1 cellular context compared by ENCODE assay signal in the genomic region with DNA sequence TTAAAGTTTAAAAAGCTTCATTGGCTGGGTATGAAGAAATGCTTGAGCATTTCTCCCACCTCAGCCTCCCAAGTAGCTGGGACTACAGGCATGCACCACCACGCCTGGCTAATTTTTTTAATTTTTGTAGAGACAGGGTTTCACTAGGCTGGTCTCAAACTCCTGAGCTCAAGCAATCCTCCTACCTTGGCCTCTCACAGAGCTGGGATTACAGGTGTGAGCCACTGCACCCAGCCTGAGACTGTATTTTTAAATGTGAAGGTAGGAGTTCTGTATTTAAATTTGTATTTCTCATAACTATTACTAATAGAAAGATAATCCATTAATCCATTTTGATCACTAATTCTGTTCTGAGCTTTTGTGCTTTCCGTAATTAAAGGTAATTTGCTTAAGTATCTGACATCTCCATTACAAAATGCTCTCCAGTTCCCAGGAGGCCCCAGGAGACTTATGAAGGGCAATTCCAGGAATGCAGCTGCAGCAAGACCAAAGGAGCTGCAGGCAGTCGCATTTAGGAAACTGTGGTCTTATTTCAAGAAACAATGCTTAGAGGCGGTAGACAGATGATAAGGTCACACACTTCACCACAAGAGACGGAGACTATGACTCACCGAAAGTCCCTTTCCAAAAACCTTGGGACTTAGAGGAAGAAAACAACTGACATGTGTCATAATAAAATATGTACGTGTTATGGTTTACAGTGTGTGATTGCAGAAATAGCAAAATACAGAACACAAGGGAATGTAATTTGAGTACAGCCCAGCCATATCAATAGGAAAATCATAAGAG.
TF ChIP-seq lines count a peak whose summit lies in the region.

No MANE protein-coding gene starts in this region.

TF ChIP-seq in K562, 482 proteins besides CTCF, POLR2A, EP300 and RAD21 (continued from another document and continues in another):
- TF ChIP-seq, protein P1, sequence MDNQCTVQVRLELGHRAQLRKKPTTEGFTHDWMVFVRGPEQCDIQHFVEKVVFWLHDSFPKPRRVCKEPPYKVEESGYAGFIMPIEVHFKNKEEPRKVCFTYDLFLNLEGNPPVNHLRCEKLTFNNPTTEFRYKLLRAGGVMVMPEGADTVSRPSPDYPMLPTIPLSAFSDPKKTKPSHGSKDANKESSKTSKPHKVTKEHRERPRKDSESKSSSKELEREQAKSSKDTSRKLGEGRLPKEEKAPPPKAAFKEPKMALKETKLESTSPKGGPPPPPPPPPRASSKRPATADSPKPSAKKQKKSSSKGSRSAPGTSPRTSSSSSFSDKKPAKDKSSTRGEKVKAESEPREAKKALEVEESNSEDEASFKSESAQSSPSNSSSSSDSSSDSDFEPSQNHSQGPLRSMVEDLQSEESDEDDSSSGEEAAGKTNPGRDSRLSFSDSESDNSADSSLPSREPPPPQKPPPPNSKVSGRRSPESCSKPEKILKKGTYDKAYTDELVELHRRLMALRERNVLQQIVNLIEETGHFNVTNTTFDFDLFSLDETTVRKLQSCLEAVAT (IDR thresholded peaks at IDR 0.05), result peak in 1 of 2 experiments; percentile 93; a peak in 2 of 4 replicates
- TF ChIP-seq JUN (IDR thresholded peaks at IDR 0.05; ENCODE audit: borderline replicate concordance, low read depth, low read length) (peak; percentile 99), JUN (CRISPR knock-in tag; IDR thresholded peaks at IDR 0.05; ENCODE audit: borderline replicate concordance) (no peak), ZFP1 (CRISPR knock-in tag; IDR thresholded peaks at IDR 0.05) (no peak), ETV1 (tag; conservative IDR thresholded peaks at IDR 0.05; ENCODE audit: low read depth) (no peak), OTX1 (CRISPR knock-in tag; IDR thresholded peaks at IDR 0.05) (no peak), ZNF699 (CRISPR knock-in tag; IDR thresholded peaks at IDR 0.05; ENCODE audit: insufficient replicate concordance) (no peak), TRIM28 (IDR thresholded peaks at IDR 0.05) (no peak), DNMT1 (IDR thresholded peaks at IDR 0.05) (no peak), SETDB1 (IDR thresholded peaks at IDR 0.05; ENCODE audit: low read length) (no peak), SNRNP70 (optimal IDR thresholded peaks at IDR 0.05; ENCODE audit: low read depth, low read length) (no peak), ZBTB1 (CRISPR knock-in tag; IDR thresholded peaks at IDR 0.05; ENCODE audit: borderline replicate concordance, low read depth) (no peak), TBL1XR1 (IDR thresholded peaks at IDR 0.05; ENCODE audit: low read length in 2 of 2) (peak in 1 of 2 experiments; percentile 92; a peak in 2 of 4 replicates), RBM15 (IDR thresholded peaks at IDR 0.05; ENCODE audit: insufficient read depth, low read length) (no peak), FOS (IDR thresholded peaks at IDR 0.05; ENCODE audit: extremely low read depth, insufficient read length) (peak; percentile 78), ZNF184 (CRISPR knock-in tag; IDR thresholded peaks at IDR 0.05) (no peak), EHMT2 (IDR thresholded peaks at IDR 0.05) (no peak), CXXC5 (CRISPR knock-in tag; IDR thresholded peaks at IDR 0.05) (peak; percentile 76), RBM22 (IDR thresholded peaks at IDR 0.05; ENCODE audit: low read depth, low read length, poor library complexity, severe bottlenecking) (no peak), ZNF696 (CRISPR knock-in tag; conservative IDR thresholded peaks at IDR 0.05) (no peak), STAT5B (CRISPR knock-in tag; IDR thresholded peaks at IDR 0.05) (no peak), ZNF133 (CRISPR knock-in tag; IDR thresholded peaks at IDR 0.05) (no peak), FOSL1 (tag; conservative IDR thresholded peaks at IDR 0.05) (peak; percentile 99), GTF2E2 (tag; IDR thresholded peaks at IDR 0.05) (no peak), NR1H2 (CRISPR knock-in tag; IDR thresholded peaks at IDR 0.05) (no peak), GABPB2 (CRISPR knock-in tag; conservative IDR thresholded peaks at IDR 0.05) (no peak), BHLHE40 (IDR thresholded peaks at IDR 0.05; ENCODE audit: low read length) (peak; percentile 51; the same call in 1 of the 2 replicates), ETV6 (IDR thresholded peaks at IDR 0.05; ENCODE audit: borderline replicate concordance in 1 of 2, low read depth in 2 of 2, low read length in 1 of 2) (peak in 1 of 2 experiments; percentile 76; a peak in 1 of 4 replicates), ETV6 (CRISPR knock-in tag; IDR thresholded peaks at IDR 0.05; ENCODE audit: borderline replicate concordance) (no peak), E2F3 (CRISPR knock-in tag; IDR thresholded peaks at IDR 0.05) (no peak), ZNF644 (tag; IDR thresholded peaks at IDR 0.05; ENCODE audit: low read depth) (no peak), KHSRP (IDR thresholded peaks at IDR 0.05) (no peak), ZBTB17 (CRISPR knock-in tag; IDR thresholded peaks at IDR 0.05) (no peak; the same call in 1 of the 2 replicates), XRCC3 (IDR thresholded peaks at IDR 0.05) (no peak), ATF1 (CRISPR knock-in tag; IDR thresholded peaks at IDR 0.05) (no peak), ATF1 (tag; IDR thresholded peaks at IDR 0.05) (peak; percentile 71), ZNF324 (CRISPR knock-in tag; IDR thresholded peaks at IDR 0.05) (no peak), FOXM1 (IDR thresholded peaks at IDR 0.05; ENCODE audit: low read depth) (0 out of 2 replicates have a peak, but pooled peaks have one; percentile 30), FOXM1 (CRISPR knock-in tag; IDR thresholded peaks at IDR 0.05; ENCODE audit: low read depth) (no peak)
- TF ChIP-seq, protein P2, sequence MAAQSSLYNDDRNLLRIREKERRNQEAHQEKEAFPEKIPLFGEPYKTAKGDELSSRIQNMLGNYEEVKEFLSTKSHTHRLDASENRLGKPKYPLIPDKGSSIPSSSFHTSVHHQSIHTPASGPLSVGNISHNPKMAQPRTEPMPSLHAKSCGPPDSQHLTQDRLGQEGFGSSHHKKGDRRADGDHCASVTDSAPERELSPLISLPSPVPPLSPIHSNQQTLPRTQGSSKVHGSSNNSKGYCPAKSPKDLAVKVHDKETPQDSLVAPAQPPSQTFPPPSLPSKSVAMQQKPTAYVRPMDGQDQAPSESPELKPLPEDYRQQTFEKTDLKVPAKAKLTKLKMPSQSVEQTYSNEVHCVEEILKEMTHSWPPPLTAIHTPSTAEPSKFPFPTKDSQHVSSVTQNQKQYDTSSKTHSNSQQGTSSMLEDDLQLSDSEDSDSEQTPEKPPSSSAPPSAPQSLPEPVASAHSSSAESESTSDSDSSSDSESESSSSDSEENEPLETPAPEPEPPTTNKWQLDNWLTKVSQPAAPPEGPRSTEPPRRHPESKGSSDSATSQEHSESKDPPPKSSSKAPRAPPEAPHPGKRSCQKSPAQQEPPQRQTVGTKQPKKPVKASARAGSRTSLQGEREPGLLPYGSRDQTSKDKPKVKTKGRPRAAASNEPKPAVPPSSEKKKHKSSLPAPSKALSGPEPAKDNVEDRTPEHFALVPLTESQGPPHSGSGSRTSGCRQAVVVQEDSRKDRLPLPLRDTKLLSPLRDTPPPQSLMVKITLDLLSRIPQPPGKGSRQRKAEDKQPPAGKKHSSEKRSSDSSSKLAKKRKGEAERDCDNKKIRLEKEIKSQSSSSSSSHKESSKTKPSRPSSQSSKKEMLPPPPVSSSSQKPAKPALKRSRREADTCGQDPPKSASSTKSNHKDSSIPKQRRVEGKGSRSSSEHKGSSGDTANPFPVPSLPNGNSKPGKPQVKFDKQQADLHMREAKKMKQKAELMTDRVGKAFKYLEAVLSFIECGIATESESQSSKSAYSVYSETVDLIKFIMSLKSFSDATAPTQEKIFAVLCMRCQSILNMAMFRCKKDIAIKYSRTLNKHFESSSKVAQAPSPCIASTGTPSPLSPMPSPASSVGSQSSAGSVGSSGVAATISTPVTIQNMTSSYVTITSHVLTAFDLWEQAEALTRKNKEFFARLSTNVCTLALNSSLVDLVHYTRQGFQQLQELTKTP (IDR thresholded peaks at IDR 0.05; ENCODE audit: low read depth in 1 of 2, partially characterized antibody in 2 of 2), result peak in 1 of 2 experiments; percentile 39
- TF ChIP-seq, protein P3, sequence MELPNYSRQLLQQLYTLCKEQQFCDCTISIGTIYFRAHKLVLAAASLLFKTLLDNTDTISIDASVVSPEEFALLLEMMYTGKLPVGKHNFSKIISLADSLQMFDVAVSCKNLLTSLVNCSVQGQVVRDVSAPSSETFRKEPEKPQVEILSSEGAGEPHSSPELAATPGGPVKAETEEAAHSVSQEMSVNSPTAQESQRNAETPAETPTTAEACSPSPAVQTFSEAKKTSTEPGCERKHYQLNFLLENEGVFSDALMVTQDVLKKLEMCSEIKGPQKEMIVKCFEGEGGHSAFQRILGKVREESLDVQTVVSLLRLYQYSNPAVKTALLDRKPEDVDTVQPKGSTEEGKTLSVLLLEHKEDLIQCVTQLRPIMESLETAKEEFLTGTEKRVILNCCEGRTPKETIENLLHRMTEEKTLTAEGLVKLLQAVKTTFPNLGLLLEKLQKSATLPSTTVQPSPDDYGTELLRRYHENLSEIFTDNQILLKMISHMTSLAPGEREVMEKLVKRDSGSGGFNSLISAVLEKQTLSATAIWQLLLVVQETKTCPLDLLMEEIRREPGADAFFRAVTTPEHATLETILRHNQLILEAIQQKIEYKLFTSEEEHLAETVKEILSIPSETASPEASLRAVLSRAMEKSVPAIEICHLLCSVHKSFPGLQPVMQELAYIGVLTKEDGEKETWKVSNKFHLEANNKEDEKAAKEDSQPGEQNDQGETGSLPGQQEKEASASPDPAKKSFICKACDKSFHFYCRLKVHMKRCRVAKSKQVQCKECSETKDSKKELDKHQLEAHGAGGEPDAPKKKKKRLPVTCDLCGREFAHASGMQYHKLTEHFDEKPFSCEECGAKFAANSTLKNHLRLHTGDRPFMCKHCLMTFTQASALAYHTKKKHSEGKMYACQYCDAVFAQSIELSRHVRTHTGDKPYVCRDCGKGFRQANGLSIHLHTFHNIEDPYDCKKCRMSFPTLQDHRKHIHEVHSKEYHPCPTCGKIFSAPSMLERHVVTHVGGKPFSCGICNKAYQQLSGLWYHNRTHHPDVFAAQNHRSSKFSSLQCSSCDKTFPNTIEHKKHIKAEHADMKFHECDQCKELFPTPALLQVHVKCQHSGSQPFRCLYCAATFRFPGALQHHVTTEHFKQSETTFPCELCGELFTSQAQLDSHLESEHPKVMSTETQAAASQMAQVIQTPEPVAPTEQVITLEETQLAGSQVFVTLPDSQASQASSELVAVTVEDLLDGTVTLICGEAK (IDR thresholded peaks at IDR 0.05), result no peak; the same call in 1 of the 2 replicates
- TF ChIP-seq, protein P3 (CRISPR knock-in tag; IDR thresholded peaks at IDR 0.05), result no peak
- TF ChIP-seq, protein P4, sequence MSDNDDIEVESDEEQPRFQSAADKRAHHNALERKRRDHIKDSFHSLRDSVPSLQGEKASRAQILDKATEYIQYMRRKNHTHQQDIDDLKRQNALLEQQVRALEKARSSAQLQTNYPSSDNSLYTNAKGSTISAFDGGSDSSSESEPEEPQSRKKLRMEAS (CRISPR knock-in tag; IDR thresholded peaks at IDR 0.05), result no peak
- TF ChIP-seq, protein P5, sequence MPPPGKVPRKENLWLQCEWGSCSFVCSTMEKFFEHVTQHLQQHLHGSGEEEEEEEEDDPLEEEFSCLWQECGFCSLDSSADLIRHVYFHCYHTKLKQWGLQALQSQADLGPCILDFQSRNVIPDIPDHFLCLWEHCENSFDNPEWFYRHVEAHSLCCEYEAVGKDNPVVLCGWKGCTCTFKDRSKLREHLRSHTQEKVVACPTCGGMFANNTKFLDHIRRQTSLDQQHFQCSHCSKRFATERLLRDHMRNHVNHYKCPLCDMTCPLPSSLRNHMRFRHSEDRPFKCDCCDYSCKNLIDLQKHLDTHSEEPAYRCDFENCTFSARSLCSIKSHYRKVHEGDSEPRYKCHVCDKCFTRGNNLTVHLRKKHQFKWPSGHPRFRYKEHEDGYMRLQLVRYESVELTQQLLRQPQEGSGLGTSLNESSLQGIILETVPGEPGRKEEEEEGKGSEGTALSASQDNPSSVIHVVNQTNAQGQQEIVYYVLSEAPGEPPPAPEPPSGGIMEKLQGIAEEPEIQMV (tag; conservative IDR thresholded peaks at IDR 0.05; ENCODE audit: low read depth), result no peak
- TF ChIP-seq, protein P6, sequence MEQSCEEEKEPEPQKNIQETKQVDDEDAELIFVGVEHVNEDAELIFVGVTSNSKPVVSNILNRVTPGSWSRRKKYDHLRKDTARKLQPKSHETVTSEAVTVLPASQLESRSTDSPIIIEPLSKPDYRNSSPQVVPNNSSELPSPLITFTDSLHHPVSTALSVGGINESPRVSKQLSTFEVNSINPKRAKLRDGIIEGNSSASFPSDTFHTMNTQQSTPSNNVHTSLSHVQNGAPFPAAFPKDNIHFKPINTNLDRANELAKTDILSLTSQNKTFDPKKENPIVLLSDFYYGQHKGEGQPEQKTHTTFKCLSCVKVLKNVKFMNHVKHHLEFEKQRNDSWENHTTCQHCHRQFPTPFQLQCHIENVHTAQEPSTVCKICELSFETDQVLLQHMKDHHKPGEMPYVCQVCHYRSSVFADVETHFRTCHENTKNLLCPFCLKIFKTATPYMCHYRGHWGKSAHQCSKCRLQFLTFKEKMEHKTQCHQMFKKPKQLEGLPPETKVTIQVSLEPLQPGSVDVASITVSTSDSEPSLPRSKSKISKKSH (CRISPR knock-in tag; IDR thresholded peaks at IDR 0.05), result no peak
- TF ChIP-seq, protein P7, sequence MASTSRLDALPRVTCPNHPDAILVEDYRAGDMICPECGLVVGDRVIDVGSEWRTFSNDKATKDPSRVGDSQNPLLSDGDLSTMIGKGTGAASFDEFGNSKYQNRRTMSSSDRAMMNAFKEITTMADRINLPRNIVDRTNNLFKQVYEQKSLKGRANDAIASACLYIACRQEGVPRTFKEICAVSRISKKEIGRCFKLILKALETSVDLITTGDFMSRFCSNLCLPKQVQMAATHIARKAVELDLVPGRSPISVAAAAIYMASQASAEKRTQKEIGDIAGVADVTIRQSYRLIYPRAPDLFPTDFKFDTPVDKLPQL (IDR thresholded peaks at IDR 0.05; ENCODE audit: extremely low read depth, insufficient read length), result no peak
